Comparison of ENCODE assay signal across 15 cellular contexts in genomic region chr11:125372911-125373310, GRCh38.
"Had no signal": no experiment of that assay in that cellular context is flagged by ENCODE, and none has a peak within 500 bp of the region (broad histone marks: within the 10 kb centered on the region; RNA-seq: fewer than 3 reads in every experiment).

No MANE protein-coding gene starts in this region.

- H2AFZ ChIP-seq: parathyroid adenoma had no signal

- FAIRE-seq: islet of Langerhans had no signal

- H3K9me3 Mint-ChIP-seq: activated naive CD8-positive, alpha-beta T cell treated with anti-CD3 and anti-CD28 coated beads, Interleukin-2, amount 50 U/mL, for 24 hours; activated T-helper 17 cell treated with anti-CD3 and anti-CD28 coated beads, Interleukin-2, amount 50 U/mL, for 72 hours; stimulated activated naive CD8-positive, alpha-beta T cell treated with anti-CD3 and anti-CD28 coated beads, Interleukin-15, Interleukin-2, amounts not matched to agents 100 ng/mL and 50 ng/mL, for 24 hours had no signal

- H3K36me3 ChIP-seq: ascending aorta, suprapubic skin had no signal

- H3K4me1 ChIP-seq: parathyroid adenoma had no signal

- H3K9me3 ChIP-seq: ascending aorta, suprapubic skin had no signal

- DNase-seq: activated naive CD4-positive, alpha-beta T cell treated with Interleukin-2 at 50 U/mL for 16 hours; activated naive CD8-positive, alpha-beta T cell treated with anti-CD3 and anti-CD28 coated beads, Interleukin-2, amount 50 U/mL, for 24 hours; activated T-cell treated with anti-CD3 and anti-CD28 coated beads for 4 hours; mesenchymal stem cell; retina; T-helper 1 cell; T1000 had no signal

- H3K4me1 Mint-ChIP-seq: activated naive CD8-positive, alpha-beta T cell treated with anti-CD3 and anti-CD28 coated beads, Interleukin-2, amount 50 U/mL, for 24 hours; activated T-helper 17 cell treated with anti-CD3 and anti-CD28 coated beads, Interleukin-2, amount 50 U/mL, for 72 hours had no signal

- H3K4me3 ChIP-seq: ascending aorta, SK-N-MC, smooth muscle cell, suprapubic skin had no signal

- H3K4me2 ChIP-seq: smooth muscle cell had no signal

- H3K27me3 ChIP-seq: ascending aorta had no signal

- H3K27ac Mint-ChIP-seq: activated naive CD8-positive, alpha-beta T cell treated with anti-CD3 and anti-CD28 coated beads, Interleukin-2, amount 50 U/mL, for 24 hours; activated T-helper 17 cell treated with anti-CD3 and anti-CD28 coated beads, Interleukin-2, amount 50 U/mL, for 72 hours; stimulated activated naive CD8-positive, alpha-beta T cell treated with anti-CD3 and anti-CD28 coated beads, Interleukin-15, Interleukin-2, amounts not matched to agents 100 ng/mL and 50 ng/mL, for 24 hours had no signal

- H3K79me2 ChIP-seq: parathyroid adenoma had no signal

- H3K9ac ChIP-seq: parathyroid adenoma had no signal

- H3K4me3 Mint-ChIP-seq: activated naive CD8-positive, alpha-beta T cell treated with anti-CD3 and anti-CD28 coated beads, Interleukin-2, amount 50 U/mL, for 24 hours; activated T-helper 17 cell treated with anti-CD3 and anti-CD28 coated beads, Interleukin-2, amount 50 U/mL, for 72 hours; stimulated activated naive CD8-positive, alpha-beta T cell treated with anti-CD3 and anti-CD28 coated beads, Interleukin-15, Interleukin-2, amounts not matched to agents 100 ng/mL and 50 ng/mL, for 24 hours had no signal

- H3K27ac ChIP-seq: parathyroid adenoma, SK-N-MC, suprapubic skin had no signal
